7 cellular contexts compared by ENCODE assay signal in genomic region chr15:20012837-20013236, GRCh38.
DNase-seq lines count a peak whose midpoint lies in the region; ATAC-seq, FAIRE-seq and TF ChIP-seq lines count a peak whose summit lies in the region.
"Not testable (repeated sequence)": the region's sequence is repeated elsewhere in the genome, so short reads cannot be mapped to it uniquely, and the experiment has no call there.

No MANE protein-coding gene starts in this region.

- POLR2A ChIA-PET in naive thymus-derived CD4-positive, alpha-beta T cell (lab: Charles Lee): not testable (repeated sequence)

- intact Hi-C loops in Right ventricle myocardium superior (cut with DNase I); naive thymus-derived CD4-positive, alpha-beta T cell (cut with micrococcal nuclease); upper lobe of right lung (cut with DNase I): not testable (repeated sequence)

- FAIRE-seq in urothelium cell line (lab: Jason Lieb, UNC): peak; percentile 77

- not testable (repeated sequence) for H3K36me3 ChIP-seq in RWPE2 (ENCODE audit: low read depth); naive thymus-derived CD4-positive, alpha-beta T cell (ENCODE audit: control insufficient read depth in 2 of 3, insufficient read depth in 3 of 3, low read length in 3 of 3); upper lobe of right lung

- not testable (repeated sequence) for H3K4me3 Mint-ChIP-seq in naive thymus-derived CD4-positive, alpha-beta T cell; stimulated activated memory B cell treated with anti-CD40 and anti-IgM and Interleukin-4, amounts not matched to agents 10 μg/mL and 1 μg/mL and 100 μg/mL, for 72 hours

- H3K27ac ChIP-seq in RWPE2 (ENCODE audit: poor library complexity, severe bottlenecking); naive thymus-derived CD4-positive, alpha-beta T cell (ENCODE audit: low read depth, low read length); upper lobe of right lung: not testable (repeated sequence)

- not testable (repeated sequence) for H3K4me3 ChIP-seq in RWPE2 (ENCODE audit: severe bottlenecking); naive thymus-derived CD4-positive, alpha-beta T cell (ENCODE audit: low read length); upper lobe of right lung

- H3K36me3 Mint-ChIP-seq in naive thymus-derived CD4-positive, alpha-beta T cell; stimulated activated memory B cell treated with anti-CD40 and anti-IgM and Interleukin-4, amounts not matched to agents 10 μg/mL and 1 μg/mL and 100 μg/mL, for 72 hours: not testable (repeated sequence)

- H3K4me1 ChIP-seq in RWPE2 (ENCODE audit: insufficient read depth, poor library complexity, severe bottlenecking); naive thymus-derived CD4-positive, alpha-beta T cell (ENCODE audit: control insufficient read depth in 2 of 2, insufficient read depth in 2 of 2, low read length in 2 of 2); upper lobe of right lung: not testable (repeated sequence)

- H3K27ac Mint-ChIP-seq in naive thymus-derived CD4-positive, alpha-beta T cell; stimulated activated memory B cell treated with anti-CD40 and anti-IgM and Interleukin-4, amounts not matched to agents 10 μg/mL and 1 μg/mL and 100 μg/mL, for 72 hours: not testable (repeated sequence)

- H3K27me3 Mint-ChIP-seq in naive thymus-derived CD4-positive, alpha-beta T cell; stimulated activated memory B cell treated with anti-CD40 and anti-IgM and Interleukin-4, amounts not matched to agents 10 μg/mL and 1 μg/mL and 100 μg/mL, for 72 hours: not testable (repeated sequence)

- H3K4me1 Mint-ChIP-seq in naive thymus-derived CD4-positive, alpha-beta T cell; stimulated activated memory B cell treated with anti-CD40 and anti-IgM and Interleukin-4, amounts not matched to agents 10 μg/mL and 1 μg/mL and 100 μg/mL, for 72 hours: not testable (repeated sequence)

- H3K27me3 ChIP-seq in RWPE2 (ENCODE audit: insufficient read depth, poor library complexity, severe bottlenecking); naive thymus-derived CD4-positive, alpha-beta T cell (ENCODE audit: control insufficient read depth in 2 of 2, insufficient read depth in 2 of 2, low read length in 2 of 2); upper lobe of right lung: not testable (repeated sequence)

- CTCF ChIA-PET in naive thymus-derived CD4-positive, alpha-beta T cell (lab: Charles Lee): not testable (repeated sequence)

- H3K9me3 Mint-ChIP-seq in naive thymus-derived CD4-positive, alpha-beta T cell; stimulated activated memory B cell treated with anti-CD40 and anti-IgM and Interleukin-4, amounts not matched to agents 10 μg/mL and 1 μg/mL and 100 μg/mL, for 72 hours: not testable (repeated sequence)

- peak; percentile 40 for DNase-seq in RWPE2 (ENCODE audit: low spot score)
- DNase-seq in Right ventricle myocardium superior: peak; percentile 4
- DNase-seq in mesenteric fat pad (ENCODE audit: low spot score): peak; percentile 51
- not testable (repeated sequence) for DNase-seq in naive thymus-derived CD4-positive, alpha-beta T cell; urothelium cell line (ENCODE audit: low spot score)
- peak; percentile 37 for DNase-seq in upper lobe of right lung

- ATAC-seq in RWPE2 (ENCODE audit: low read depth); Right ventricle myocardium superior (ENCODE audit: poor library complexity); upper lobe of right lung: not testable (repeated sequence)
- ATAC-seq in naive thymus-derived CD4-positive, alpha-beta T cell: peak; percentile 6
- ATAC-seq in stimulated activated memory B cell treated with anti-CD40 and anti-IgM and Interleukin-4, amounts not matched to agents 10 μg/mL and 1 μg/mL and 100 μg/mL, for 72 hours: peak; percentile 4

- H3K9me3 ChIP-seq in RWPE2 (ENCODE audit: severe bottlenecking); naive thymus-derived CD4-positive, alpha-beta T cell (ENCODE audit: control insufficient read depth in 2 of 3, low read length in 3 of 3); upper lobe of right lung: not testable (repeated sequence)

- not testable (repeated sequence) for TF ChIP-seq CTCF in RWPE2 (IDR thresholded peaks at IDR 0.05; ENCODE audit: poor library complexity, severe bottlenecking); upper lobe of right lung (IDR thresholded peaks at IDR 0.05)
